Comparison of ENCODE assay signal across 38 cellular contexts in genomic region chr13:38895075-38895474, GRCh38.
"Had no signal": no experiment of that assay in that cellular context is flagged by ENCODE, and none has a peak within 500 bp of the region (broad histone marks: within the 10 kb centered on the region; RNA-seq: fewer than 3 reads in every experiment).

No MANE protein-coding gene starts in this region.

- H3K4me3 Mint-ChIP-seq: activated naive CD4-positive, alpha-beta T cell treated with anti-CD3 and anti-CD28 coated beads for 36 hours; activated naive CD4-positive, alpha-beta T cell treated with anti-CD3 and anti-CD28 coated beads, Interleukin-2, amount 10 ng/mL, durations not matched to agents 7 days and 5 days; activated naive CD4-positive, alpha-beta T cell treated with anti-CD3 and anti-CD28 coated beads, Interleukin-2, amount 50 U/mL, for 24 hours; activated naive CD8-positive, alpha-beta T cell; activated naive CD8-positive, alpha-beta T cell treated with anti-CD3 and anti-CD28 coated beads for 36 hours; activated naive CD8-positive, alpha-beta T cell treated with anti-CD3 and anti-CD28 coated beads, Interleukin-2, amount 10 ng/mL, durations not matched to agents 7 days and 5 days; activated naive CD8-positive, alpha-beta T cell treated with anti-CD3 and anti-CD28 coated beads, Interleukin-2, amount 50 U/mL, for 24 hours; activated T-cell treated with anti-CD3 and anti-CD28 coated beads, Interleukin-2, amount 50 U/mL, for 24 hours; activated T-cell treated with anti-CD3 and anti-CD28 coated beads, Interleukin-2, amount 50 U/mL, for 4 hours; activated T-cell treated with anti-CD3 and anti-CD28 coated beads, Interleukin-2, amount 50 U/mL, for 72 hours; activated T-helper 1 cell treated with anti-CD3 and anti-CD28 coated beads, Interleukin-12 subunit alpha, Interleukin-12 subunit beta, Interleukin-2, Interleukin-4 antibody, amounts not matched to agents 30 ng/mL and 10 ng/mL and 1 ng/mL, durations not matched to agents 14 hours and 24 hours and 36 hours; activated T-helper 17 cell treated with anti-CD3 and anti-CD28 coated beads, Interleukin-2, amount 50 U/mL, for 72 hours; brain; central memory CD8-positive, alpha-beta T cell had no signal

- H3K36me3 Mint-ChIP-seq: activated naive CD4-positive, alpha-beta T cell treated with anti-CD3 and anti-CD28 coated beads, Interleukin-2, amount 10 ng/mL, durations not matched to agents 7 days and 5 days; activated naive CD4-positive, alpha-beta T cell treated with anti-CD3 and anti-CD28 coated beads, Interleukin-2, amount 50 U/mL, for 24 hours; activated naive CD4-positive, alpha-beta T cell treated with anti-CD3 and anti-CD28 coated beads, Interleukin-2, amount 50 U/mL, for 72 hours; activated naive CD8-positive, alpha-beta T cell; activated naive CD8-positive, alpha-beta T cell treated with anti-CD3 and anti-CD28 coated beads for 36 hours; activated naive CD8-positive, alpha-beta T cell treated with anti-CD3 and anti-CD28 coated beads, Interleukin-2, amount 10 ng/mL, durations not matched to agents 7 days and 5 days; brain had no signal

- ATAC-seq: activated naive CD4-positive, alpha-beta T cell treated with anti-CD3 and anti-CD28 coated beads, Interleukin-2, amount 50 U/mL, for 72 hours; activated naive CD8-positive, alpha-beta T cell treated with anti-CD3 and anti-CD28 coated beads, Interleukin-2, amount 50 U/mL, for 24 hours; activated T-cell treated with anti-CD3 and anti-CD28 coated beads, Interleukin-2, amount 50 U/mL, for 4 hours; activated T-cell treated with anti-CD3 and anti-CD28 coated beads, Interleukin-2, amount 50 U/mL, for 72 hours; activated T-helper 17 cell treated with anti-CD3 and anti-CD28 coated beads, Interleukin-2, amount 50 U/mL, for 72 hours; body of pancreas had no signal

- H3K4me3 ChIP-seq: adrenal gland, ascending aorta, body of pancreas, breast epithelium, cardiac muscle cell had no signal

- H3K27me3 ChIP-seq: adrenal gland, ascending aorta, body of pancreas, brain microvascular endothelial cell, breast epithelium, cardiac muscle cell had no signal

- H3K4me1 Mint-ChIP-seq: activated naive CD4-positive, alpha-beta T cell treated with anti-CD3 and anti-CD28 coated beads, Interleukin-2, amount 10 ng/mL, durations not matched to agents 7 days and 5 days; activated naive CD4-positive, alpha-beta T cell treated with anti-CD3 and anti-CD28 coated beads, Interleukin-2, amount 50 U/mL, for 24 hours; activated naive CD8-positive, alpha-beta T cell treated with anti-CD3 and anti-CD28 coated beads for 36 hours; activated naive CD8-positive, alpha-beta T cell treated with anti-CD3 and anti-CD28 coated beads, Interleukin-2, amount 10 ng/mL, durations not matched to agents 7 days and 5 days; activated naive CD8-positive, alpha-beta T cell treated with anti-CD3 and anti-CD28 coated beads, Interleukin-2, amount 50 U/mL, for 24 hours; activated T-helper 17 cell treated with anti-CD3 and anti-CD28 coated beads, Interleukin-2, amount 50 U/mL, for 72 hours; central memory CD8-positive, alpha-beta T cell had no signal

- H3K4me1 ChIP-seq: adrenal gland, ascending aorta, body of pancreas, breast epithelium had no signal

- H3K36me3 ChIP-seq: adrenal gland, ascending aorta, brain microvascular endothelial cell, breast epithelium, cardiac muscle cell had no signal

- H3K27ac ChIP-seq: adrenal gland, ascending aorta, body of pancreas, brain microvascular endothelial cell, breast epithelium, cardiac muscle cell had no signal

- H3K9me3 ChIP-seq: adrenal gland, ascending aorta, body of pancreas had no signal

- H3K27me3 Mint-ChIP-seq: activated naive CD4-positive, alpha-beta T cell treated with anti-CD3 and anti-CD28 coated beads, Interleukin-2, amount 10 ng/mL, durations not matched to agents 7 days and 5 days; activated naive CD8-positive, alpha-beta T cell had no signal

- H3K9me3 Mint-ChIP-seq: activated naive CD4-positive, alpha-beta T cell treated with anti-CD3 and anti-CD28 coated beads for 36 hours; activated naive CD4-positive, alpha-beta T cell treated with anti-CD3 and anti-CD28 coated beads, Interleukin-2, amount 10 ng/mL, durations not matched to agents 7 days and 5 days; activated naive CD4-positive, alpha-beta T cell treated with anti-CD3 and anti-CD28 coated beads, Interleukin-2, amount 50 U/mL, for 24 hours; activated naive CD4-positive, alpha-beta T cell treated with anti-CD3 and anti-CD28 coated beads, Interleukin-2, amount 50 U/mL, for 72 hours; activated naive CD8-positive, alpha-beta T cell treated with anti-CD3 and anti-CD28 coated beads for 36 hours; activated naive CD8-positive, alpha-beta T cell treated with anti-CD3 and anti-CD28 coated beads, Interleukin-2, amount 10 ng/mL, durations not matched to agents 7 days and 5 days; activated naive CD8-positive, alpha-beta T cell treated with anti-CD3 and anti-CD28 coated beads, Interleukin-2, amount 50 U/mL, for 24 hours; activated T-cell treated with anti-CD3 and anti-CD28 coated beads, Interleukin-2, amount 50 U/mL, for 24 hours; activated T-cell treated with anti-CD3 and anti-CD28 coated beads, Interleukin-2, amount 50 U/mL, for 4 hours; activated T-cell treated with anti-CD3 and anti-CD28 coated beads, Interleukin-2, amount 50 U/mL, for 72 hours; activated T-helper 1 cell treated with anti-CD3 and anti-CD28 coated beads, Interleukin-12 subunit alpha, Interleukin-12 subunit beta, Interleukin-2, Interleukin-4 antibody, amounts not matched to agents 30 ng/mL and 10 ng/mL and 1 ng/mL, durations not matched to agents 14 hours and 24 hours and 36 hours; activated T-helper 17 cell treated with anti-CD3 and anti-CD28 coated beads, Interleukin-2, amount 50 U/mL, for 72 hours; activated T-helper 2 cell treated with anti-CD3 and anti-CD28 coated beads, Interferon-gamma antibody, Interleukin-2, Interleukin-4, amounts not matched to agents 10 μg/mL and 5 μg/mL and 100 μg/mL, durations not matched to agents 14 hours and 24 hours and 36 hours; central memory CD8-positive, alpha-beta T cell had no signal

- H3K27ac Mint-ChIP-seq: activated naive CD4-positive, alpha-beta T cell treated with anti-CD3 and anti-CD28 coated beads for 36 hours; activated naive CD4-positive, alpha-beta T cell treated with anti-CD3 and anti-CD28 coated beads, Interleukin-2, amount 10 ng/mL, durations not matched to agents 7 days and 5 days; activated naive CD4-positive, alpha-beta T cell treated with anti-CD3 and anti-CD28 coated beads, Interleukin-2, amount 50 U/mL, for 24 hours; activated naive CD4-positive, alpha-beta T cell treated with anti-CD3 and anti-CD28 coated beads, Interleukin-2, amount 50 U/mL, for 72 hours; activated naive CD8-positive, alpha-beta T cell; activated naive CD8-positive, alpha-beta T cell treated with anti-CD3 and anti-CD28 coated beads for 36 hours; activated naive CD8-positive, alpha-beta T cell treated with anti-CD3 and anti-CD28 coated beads, Interleukin-2, amount 10 ng/mL, durations not matched to agents 7 days and 5 days; activated naive CD8-positive, alpha-beta T cell treated with anti-CD3 and anti-CD28 coated beads, Interleukin-2, amount 50 U/mL, for 24 hours; activated T-cell treated with anti-CD3 and anti-CD28 coated beads, Interleukin-2, amount 50 U/mL, for 24 hours; activated T-cell treated with anti-CD3 and anti-CD28 coated beads, Interleukin-2, amount 50 U/mL, for 72 hours; activated T-helper 1 cell treated with anti-CD3 and anti-CD28 coated beads, Interleukin-12 subunit alpha, Interleukin-12 subunit beta, Interleukin-2, Interleukin-4 antibody, amounts not matched to agents 30 ng/mL and 10 ng/mL and 1 ng/mL, durations not matched to agents 14 hours and 24 hours and 36 hours; activated T-helper 17 cell treated with anti-CD3 and anti-CD28 coated beads, Interleukin-2, amount 50 U/mL, for 72 hours; activated T-helper 2 cell treated with anti-CD3 and anti-CD28 coated beads, Interferon-gamma antibody, Interleukin-2, Interleukin-4, amounts not matched to agents 10 μg/mL and 5 μg/mL and 100 μg/mL, durations not matched to agents 14 hours and 24 hours and 36 hours; brain had no signal

- DNase-seq: activated effector memory CD4-positive, alpha-beta T cell treated with anti-CD3 and anti-CD28 coated beads, Interleukin-2, amount 50 U/mL, for 16 hours; activated effector memory CD4-positive, alpha-beta T cell treated with Interleukin-2 at 50 U/mL for 16 hours; activated gamma-delta T cell; activated gamma-delta T cell treated with Interleukin-2 at 50 U/mL for 16 hours; activated naive CD4-positive, alpha-beta T cell; activated naive CD4-positive, alpha-beta T cell treated with anti-CD3 and anti-CD28 coated beads for 36 hours; activated naive CD4-positive, alpha-beta T cell treated with anti-CD3 and anti-CD28 coated beads, Interleukin-2, amount 10 ng/mL, durations not matched to agents 7 days and 5 days; activated naive CD4-positive, alpha-beta T cell treated with anti-CD3 and anti-CD28 coated beads, Interleukin-2, amount 50 U/mL, for 16 hours; activated naive CD4-positive, alpha-beta T cell treated with Interleukin-2 at 50 U/mL for 16 hours; activated naive CD8-positive, alpha-beta T cell treated with anti-CD3 and anti-CD28 coated beads for 36 hours; activated naive CD8-positive, alpha-beta T cell treated with anti-CD3 and anti-CD28 coated beads, Interleukin-2, amount 10 ng/mL, durations not matched to agents 7 days and 5 days; activated naive CD8-positive, alpha-beta T cell treated with anti-CD3 and anti-CD28 coated beads, Interleukin-2, amount 50 U/mL, for 24 hours; activated T-cell treated with anti-CD3 and anti-CD28 coated beads, Interleukin-2, amount 50 U/mL, for 1 hour; activated T-cell treated with anti-CD3 and anti-CD28 coated beads, Interleukin-2, amount 50 U/mL, for 24 hours; activated T-cell treated with anti-CD3 and anti-CD28 coated beads, Interleukin-2, amount 50 U/mL, for 4 hours; activated T-cell treated with anti-CD3 and anti-CD28 coated beads, Interleukin-2, amount 50 U/mL, for 48 hours; activated T-cell treated with anti-CD3 and anti-CD28 coated beads, Interleukin-2, amount 50 U/mL, for 72 hours; adrenal gland; amniotic stem cell; amygdala; anterior cingulate cortex; aorta; body of pancreas; brain microvascular endothelial cell; caudate nucleus; central memory CD4-positive, alpha-beta T cell; cerebellar nuclear complex had no signal
